39 cellular contexts compared by ENCODE assay signal in genomic region chr14:95941897-95942296, GRCh38.
"Had no signal": no experiment of that assay in that cellular context is flagged by ENCODE, and none has a peak within 500 bp of the region (broad histone marks: within the 10 kb centered on the region; RNA-seq: fewer than 3 reads in every experiment).

No MANE protein-coding gene starts in this region.

- ATAC-seq: activated naive CD4-positive, alpha-beta T cell treated with anti-CD3 and anti-CD28 coated beads, Interleukin-2, amount 50 U/mL, for 72 hours; activated naive CD8-positive, alpha-beta T cell treated with anti-CD3 and anti-CD28 coated beads, Interleukin-2, amount 50 U/mL, for 24 hours; activated T-cell treated with anti-CD3 and anti-CD28 coated beads, Interleukin-2, amount 50 U/mL, for 4 hours; activated T-cell treated with anti-CD3 and anti-CD28 coated beads, Interleukin-2, amount 50 U/mL, for 72 hours; activated T-helper 17 cell treated with anti-CD3 and anti-CD28 coated beads, Interleukin-2, amount 50 U/mL, for 72 hours; body of pancreas had no signal

- H3K4me3 Mint-ChIP-seq: activated naive CD4-positive, alpha-beta T cell treated with anti-CD3 and anti-CD28 coated beads for 36 hours; activated naive CD4-positive, alpha-beta T cell treated with anti-CD3 and anti-CD28 coated beads, Interleukin-2, amount 10 ng/mL, durations not matched to agents 7 days and 5 days; activated naive CD4-positive, alpha-beta T cell treated with anti-CD3 and anti-CD28 coated beads, Interleukin-2, amount 50 U/mL, for 24 hours; activated naive CD8-positive, alpha-beta T cell; activated naive CD8-positive, alpha-beta T cell treated with anti-CD3 and anti-CD28 coated beads for 36 hours; activated naive CD8-positive, alpha-beta T cell treated with anti-CD3 and anti-CD28 coated beads, Interleukin-2, amount 10 ng/mL, durations not matched to agents 7 days and 5 days; activated naive CD8-positive, alpha-beta T cell treated with anti-CD3 and anti-CD28 coated beads, Interleukin-2, amount 50 U/mL, for 24 hours; activated T-cell treated with anti-CD3 and anti-CD28 coated beads, Interleukin-2, amount 50 U/mL, for 24 hours; activated T-cell treated with anti-CD3 and anti-CD28 coated beads, Interleukin-2, amount 50 U/mL, for 4 hours; activated T-cell treated with anti-CD3 and anti-CD28 coated beads, Interleukin-2, amount 50 U/mL, for 72 hours; activated T-helper 1 cell treated with anti-CD3 and anti-CD28 coated beads, Interleukin-12 subunit alpha, Interleukin-12 subunit beta, Interleukin-2, Interleukin-4 antibody, amounts not matched to agents 30 ng/mL and 10 ng/mL and 1 ng/mL, durations not matched to agents 14 hours and 24 hours and 36 hours; activated T-helper 17 cell treated with anti-CD3 and anti-CD28 coated beads, Interleukin-2, amount 50 U/mL, for 72 hours; brain; central memory CD8-positive, alpha-beta T cell had no signal

- DNase-seq: activated effector memory CD4-positive, alpha-beta T cell treated with anti-CD3 and anti-CD28 coated beads, Interleukin-2, amount 50 U/mL, for 16 hours; activated effector memory CD4-positive, alpha-beta T cell treated with Interleukin-2 at 50 U/mL for 16 hours; activated gamma-delta T cell; activated gamma-delta T cell treated with Interleukin-2 at 50 U/mL for 16 hours; activated naive CD4-positive, alpha-beta T cell; activated naive CD4-positive, alpha-beta T cell treated with anti-CD3 and anti-CD28 coated beads for 36 hours; activated naive CD4-positive, alpha-beta T cell treated with anti-CD3 and anti-CD28 coated beads, Interleukin-2, amount 10 ng/mL, durations not matched to agents 7 days and 5 days; activated naive CD4-positive, alpha-beta T cell treated with anti-CD3 and anti-CD28 coated beads, Interleukin-2, amount 50 U/mL, for 16 hours; activated naive CD4-positive, alpha-beta T cell treated with Interleukin-2 at 50 U/mL for 16 hours; activated naive CD8-positive, alpha-beta T cell treated with anti-CD3 and anti-CD28 coated beads for 36 hours; activated naive CD8-positive, alpha-beta T cell treated with anti-CD3 and anti-CD28 coated beads, Interleukin-2, amount 10 ng/mL, durations not matched to agents 7 days and 5 days; activated naive CD8-positive, alpha-beta T cell treated with anti-CD3 and anti-CD28 coated beads, Interleukin-2, amount 50 U/mL, for 24 hours; activated T-cell treated with anti-CD3 and anti-CD28 coated beads, Interleukin-2, amount 50 U/mL, for 1 hour; activated T-cell treated with anti-CD3 and anti-CD28 coated beads, Interleukin-2, amount 50 U/mL, for 24 hours; activated T-cell treated with anti-CD3 and anti-CD28 coated beads, Interleukin-2, amount 50 U/mL, for 4 hours; activated T-cell treated with anti-CD3 and anti-CD28 coated beads, Interleukin-2, amount 50 U/mL, for 48 hours; activated T-cell treated with anti-CD3 and anti-CD28 coated beads, Interleukin-2, amount 50 U/mL, for 72 hours; adrenal gland; amniotic stem cell; amygdala; anterior cingulate cortex; aorta; body of pancreas; brain microvascular endothelial cell; caudate nucleus; central memory CD4-positive, alpha-beta T cell; cerebellar nuclear complex had no signal

- H3K4me1 Mint-ChIP-seq: activated naive CD4-positive, alpha-beta T cell treated with anti-CD3 and anti-CD28 coated beads, Interleukin-2, amount 10 ng/mL, durations not matched to agents 7 days and 5 days; activated naive CD4-positive, alpha-beta T cell treated with anti-CD3 and anti-CD28 coated beads, Interleukin-2, amount 50 U/mL, for 24 hours; activated naive CD8-positive, alpha-beta T cell treated with anti-CD3 and anti-CD28 coated beads for 36 hours; activated naive CD8-positive, alpha-beta T cell treated with anti-CD3 and anti-CD28 coated beads, Interleukin-2, amount 10 ng/mL, durations not matched to agents 7 days and 5 days; activated naive CD8-positive, alpha-beta T cell treated with anti-CD3 and anti-CD28 coated beads, Interleukin-2, amount 50 U/mL, for 24 hours; activated T-helper 17 cell treated with anti-CD3 and anti-CD28 coated beads, Interleukin-2, amount 50 U/mL, for 72 hours; central memory CD8-positive, alpha-beta T cell had no signal

- H3K36me3 Mint-ChIP-seq: activated naive CD4-positive, alpha-beta T cell treated with anti-CD3 and anti-CD28 coated beads, Interleukin-2, amount 10 ng/mL, durations not matched to agents 7 days and 5 days; activated naive CD8-positive, alpha-beta T cell; activated naive CD8-positive, alpha-beta T cell treated with anti-CD3 and anti-CD28 coated beads for 36 hours; brain had no signal

- FAIRE-seq: astrocyte had no signal

- H3K36me3 ChIP-seq: adrenal gland, ascending aorta, brain microvascular endothelial cell, breast epithelium, cardiac muscle cell had no signal

- H3K9me3 ChIP-seq: adrenal gland, ascending aorta, body of pancreas had no signal

- H3K27ac ChIP-seq: adrenal gland, ascending aorta, body of pancreas, brain microvascular endothelial cell, breast epithelium, cardiac muscle cell had no signal

- H3K4me1 ChIP-seq: adrenal gland, ascending aorta, body of pancreas, breast epithelium had no signal

- H3K4me3 ChIP-seq: adrenal gland, ascending aorta, body of pancreas, breast epithelium, cardiac muscle cell had no signal

- H3K27ac Mint-ChIP-seq: activated naive CD4-positive, alpha-beta T cell treated with anti-CD3 and anti-CD28 coated beads for 36 hours; activated naive CD4-positive, alpha-beta T cell treated with anti-CD3 and anti-CD28 coated beads, Interleukin-2, amount 10 ng/mL, durations not matched to agents 7 days and 5 days; activated naive CD4-positive, alpha-beta T cell treated with anti-CD3 and anti-CD28 coated beads, Interleukin-2, amount 50 U/mL, for 24 hours; activated naive CD4-positive, alpha-beta T cell treated with anti-CD3 and anti-CD28 coated beads, Interleukin-2, amount 50 U/mL, for 72 hours; activated naive CD8-positive, alpha-beta T cell; activated naive CD8-positive, alpha-beta T cell treated with anti-CD3 and anti-CD28 coated beads for 36 hours; activated naive CD8-positive, alpha-beta T cell treated with anti-CD3 and anti-CD28 coated beads, Interleukin-2, amount 10 ng/mL, durations not matched to agents 7 days and 5 days; activated naive CD8-positive, alpha-beta T cell treated with anti-CD3 and anti-CD28 coated beads, Interleukin-2, amount 50 U/mL, for 24 hours; activated T-cell treated with anti-CD3 and anti-CD28 coated beads, Interleukin-2, amount 50 U/mL, for 24 hours; activated T-cell treated with anti-CD3 and anti-CD28 coated beads, Interleukin-2, amount 50 U/mL, for 72 hours; activated T-helper 1 cell treated with anti-CD3 and anti-CD28 coated beads, Interleukin-12 subunit alpha, Interleukin-12 subunit beta, Interleukin-2, Interleukin-4 antibody, amounts not matched to agents 30 ng/mL and 10 ng/mL and 1 ng/mL, durations not matched to agents 14 hours and 24 hours and 36 hours; activated T-helper 17 cell treated with anti-CD3 and anti-CD28 coated beads, Interleukin-2, amount 50 U/mL, for 72 hours; activated T-helper 2 cell treated with anti-CD3 and anti-CD28 coated beads, Interferon-gamma antibody, Interleukin-2, Interleukin-4, amounts not matched to agents 10 μg/mL and 5 μg/mL and 100 μg/mL, durations not matched to agents 14 hours and 24 hours and 36 hours had no signal

- H3K27me3 ChIP-seq: adrenal gland, ascending aorta, body of pancreas, brain microvascular endothelial cell, cardiac muscle cell had no signal

- H3K9me3 Mint-ChIP-seq: activated naive CD8-positive, alpha-beta T cell treated with anti-CD3 and anti-CD28 coated beads, Interleukin-2, amount 50 U/mL, for 24 hours had no signal
